ENCODE assay signal across 8 cellular contexts in genomic region chr6:140537834-140538680, GRCh38.
DNase-seq lines count a peak whose midpoint lies in the region; ATAC-seq and TF ChIP-seq lines count a peak whose summit lies in the region.

No MANE protein-coding gene starts in this region.

- H3K27me3 ChIP-seq in heart right ventricle: no peaks in the 10 kb centered on the region

- H3K4me1 ChIP-seq in heart right ventricle: peaks cover 3 to 20% (median 13%) of the 10 kb centered on the region in 9 donors

- WGBS in heart right ventricle, 2 donors: 19 to 23% methylated on average over 8 of the region's 8 CpGs

- intact Hi-C loops in heart right ventricle (cut with DNase I): no loop called here

- TF ChIP-seq CTCF in GM12865 (IDR thresholded peaks at IDR 0.05; ENCODE audit: insufficient read depth, low read depth, low read length, missing control alignments) (no peak), heart right ventricle (IDR thresholded peaks at IDR 0.05) (no peak)

- DNase-seq in GM12865 (ENCODE audit: low read depth) (peak; percentile 36), heart right ventricle (peak in 1 of 2 donors; percentile 11), retina (peak; percentile 75), activated T-cell treated with anti-CD3 and anti-CD28 coated beads for 4 hours (no peak), HUDEP-2 (lab: John Stamatoyannopoulos, UW; ENCODE audit: unreplicated experiment in 76 of 76) (no peak), UCSD-AML1 (lab: John Stamatoyannopoulos, UW; ENCODE audit: unreplicated experiment) (no peak)

- H3K9me3 ChIP-seq in heart right ventricle: peaks cover 0 to 35% (median 12%) of the 10 kb centered on the region in 11 donors

- peak overlapping the region in 9 of 10 donors; percentile 15 to 79 (median 67) for H3K27ac ChIP-seq in heart right ventricle

- H3K36me3 ChIP-seq in heart right ventricle: no peaks in the 10 kb centered on the region

- H3K4me3 ChIP-seq in GM12865 (ENCODE audit: low read depth, low read length): no peak overlapping the region
- peak overlapping the region in 1 of 10 donors; percentile 4 for H3K4me3 ChIP-seq in heart right ventricle

- peak; percentile 95 for ATAC-seq in SK-N-SH treated with all-trans-retinoic acid at 6 μM for 48 hours
- ATAC-seq in heart right ventricle: peak in 7 of 8 donors; percentile 80 to 95 (median 94)
- ATAC-seq in HG02642 (IDR thresholded peaks at IDR 0.05; ENCODE audit: poor library complexity, unreplicated experiment): no peak

TF ChIP-seq in SK-N-SH treated with all-trans-retinoic acid at 6 μM for 48 hours, 23 proteins besides CTCF, POLR2A, EP300 and RAD21:
- TF ChIP-seq ZC3H10 (CRISPR knock-in tag; IDR thresholded peaks at IDR 0.05) (0 out of 2 replicates have a peak, but pooled peaks have one; percentile 6), PPARA (CRISPR knock-in tag; IDR thresholded peaks at IDR 0.05; ENCODE audit: borderline replicate concordance) (no peak)

Comparison
In these comparisons a context has a peak if more than half of its experiments do, and no peak if none do; other contexts are left out.
1. DNase-seq: peak in GM12865 (single experiment) and retina (single experiment); none in activated T-cell treated with anti-CD3 and anti-CD28 coated beads for 4 hours (single experiment), HUDEP-2 (0 of 76) and UCSD-AML1 (single experiment).